Comparison of ENCODE assay signal across 8 cellular contexts in genomic region chr7:149261829-149262617, GRCh38. TPM values are rescaled to one million over a fixed set of nuclear protein-coding genes. Genes with fewer than 3 reads are reported as not detected.
DNase-seq lines count a peak whose midpoint lies in the region; ATAC-seq and TF ChIP-seq lines count a peak whose summit lies in the region.

TSS of gene ZNF783 (plus strand) at chr7:149262196. CDS start at chr7:149262334, 138 bp downstream.

- H3K4me3 ChIP-seq in ascending aorta (peak within 1 kb of the TSS; percentile 72 to 91), hepatocyte (peak within 1 kb of the TSS; percentile 78)

- H3K79me2 ChIP-seq in hepatocyte = peaks cover 17% of the 10 kb centered on the region

- peak; percentile 95 for DNase-seq in GM13977 (ENCODE audit: low spot score)
- DNase-seq in NCI-H1417 treated with DMSO at 0.1 percent for 48 hours (lab: John Stamatoyannopoulos, UW) = peak; percentile 33
- DNase-seq in ascending aorta (ENCODE audit: low spot score in 2 of 2) = peak; percentile 44 to 93
- DNase-seq in hepatocyte (ENCODE audit: low spot score) = peak; percentile 95
- DNase-seq in retina = peak; percentile 92
- no peak for DNase-seq in NCI-H187 treated with DMSO at 0.1 percent for 48 hours (lab: John Stamatoyannopoulos, UW)

- H3K9me2 ChIP-seq in hepatocyte (replicated peaks; ENCODE audit: insufficient read depth) = no peaks in the 10 kb centered on the region

- H3K27ac ChIP-seq in ascending aorta (peak within 1 kb of the TSS; percentile 86 to 95), hepatocyte (peak within 1 kb of the TSS; percentile 87)

- in situ Hi-C loops in GM13977 (cut with MboI; ENCODE audit: low pct_unique_long_range_greater_than_20kb, low sequenced_read_pairs, unreplicated experiment) = no loop called here

- H3K4me1 ChIP-seq in ascending aorta (peaks cover 3 to 12% of the 10 kb centered on the region in 2 donors), hepatocyte (ENCODE audit: insufficient read depth) (peaks cover 8% of the 10 kb centered on the region)

- H3K36me3 ChIP-seq in ascending aorta (peaks cover 9 to 21% of the 10 kb centered on the region in 2 donors), hepatocyte (replicated peaks; ENCODE audit: insufficient read depth, low read depth) (no peaks in the 10 kb centered on the region)

- peak; percentile 94 for TF ChIP-seq CTCF in GM13977 (IDR thresholded peaks at IDR 0.05; ENCODE audit: extremely low read depth, insufficient read depth, missing control alignments)
- TF ChIP-seq CTCF in ascending aorta (IDR thresholded peaks at IDR 0.05) = peak; percentile 49 to 93 (median 67)
- peak; percentile 66 for TF ChIP-seq CTCF in hepatocyte (IDR thresholded peaks at IDR 0.05; ENCODE audit: poor library complexity)

- no peaks in the 10 kb centered on the region for H3K9me3 ChIP-seq in ascending aorta
- no peaks in the 10 kb centered on the region for H3K9me3 ChIP-seq in hepatocyte (ENCODE audit: low read depth)

- H3K27me3 ChIP-seq in ascending aorta (no peaks in the 10 kb centered on the region), hepatocyte (no peaks in the 10 kb centered on the region)

- peak within 1 kb of the TSS; percentile 54 for H2AFZ ChIP-seq in hepatocyte

- ATAC-seq in HG02798 (IDR thresholded peaks at IDR 0.05; ENCODE audit: poor library complexity, unreplicated experiment) = peak; percentile 92

- 2% methylated on average over 72 of the region's 115 CpGs for WGBS in hepatocyte (ENCODE audit: low lambda C conversion rate, missing lambda C conversion rate)

- H3K4me2 ChIP-seq in hepatocyte = peak within 1 kb of the TSS; percentile 87

- H4K20me1 ChIP-seq in hepatocyte (ENCODE audit: insufficient read depth, poor library complexity, severe bottlenecking) = no peaks in the 10 kb centered on the region

- intact Hi-C loops in T-helper 2 cell treated with Interferon-gamma antibody and Interleukin-4, amounts not matched to agents 100 ng/mL and 5 ng/mL, for 36 hours (cut with micrococcal nuclease) = loop anchor here (1.0 to 2.0 kb wide), 7 partner anchors 23 to 362 kb away; partner anchors contain the start of genes ZNF212, ZNF746 and ZNF786
- intact Hi-C loops in ascending aorta (cut with DNase I) = loop anchor here (1.0 to 10.0 kb wide), 7 partner anchors 23 to 1113 kb away; partner anchors contain the start of genes EZH2, PDIA4, ZNF398 and ZNF746

RNA-seq across cellular contexts. Expression of gene ZNF783, which starts in this region (rescaled TPM):
- total RNA-seq in T-helper 2 cell treated with Interferon-gamma antibody and Interleukin-4, amounts not matched to agents 100 ng/mL and 5 ng/mL, for 36 hours = 17.1 and 19.5 TPM in 2 replicates
- total RNA-seq in ascending aorta = 25.7 TPM
- total RNA-seq in hepatocyte = 6.5 and 7.9 TPM in 2 replicates
- 7.8 and 8.6 TPM in 2 replicates for polyA plus RNA-seq in hepatocyte
